ENCODE assay signal across 1 cellular context in the genomic region with DNA sequence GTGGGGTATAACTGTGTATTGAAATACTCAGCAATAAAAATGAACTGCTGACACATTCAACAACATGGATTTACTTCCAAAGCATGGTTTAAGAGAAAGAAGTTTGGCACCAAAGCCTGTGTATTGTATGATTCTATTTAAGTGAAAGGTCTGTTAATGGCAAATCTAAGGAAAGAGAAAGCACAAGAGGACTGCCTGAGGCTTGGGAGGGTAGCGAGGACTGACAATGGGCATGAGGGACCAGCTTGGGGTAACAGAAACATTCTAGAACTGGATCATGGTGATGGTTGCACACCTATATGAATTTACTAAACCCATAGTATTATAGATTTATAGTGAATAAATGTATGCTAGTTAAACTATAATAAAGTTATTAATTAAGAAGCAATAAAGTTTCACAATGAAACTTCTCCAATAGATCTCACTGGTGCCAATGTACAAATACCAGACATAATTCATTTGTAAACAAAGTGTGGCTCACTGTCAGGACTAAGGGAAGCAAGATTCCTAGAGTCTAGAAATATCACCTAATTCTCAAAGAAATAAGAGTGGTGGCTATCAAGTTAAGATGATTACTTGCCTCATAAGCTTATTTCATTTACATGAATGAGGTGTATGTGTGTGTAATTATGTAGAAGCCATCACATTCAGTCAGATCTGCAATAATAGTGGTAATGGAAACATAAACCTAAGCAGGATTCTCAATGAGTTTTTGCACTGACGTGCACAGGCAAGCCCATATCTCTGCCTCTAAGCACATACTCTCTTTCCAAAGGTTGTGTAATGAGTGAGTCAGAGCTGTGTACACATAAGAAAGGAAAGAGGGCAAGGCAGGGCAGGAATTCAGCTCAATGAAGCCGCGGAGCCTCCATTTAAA.
TF ChIP-seq lines count a peak whose summit lies in the region.

No MANE protein-coding gene starts in this region.

TF ChIP-seq in HepG2, 621 proteins besides CTCF, POLR2A, EP300 and RAD21 (continued from another document and continues in another):
- TF ChIP-seq SPEN (CRISPR knock-in tag; IDR thresholded peaks at IDR 0.05; ENCODE audit: low read depth) (no peak), MAFG (CRISPR knock-in tag; IDR thresholded peaks at IDR 0.05) (no peak), PHF5A (CRISPR knock-in tag; IDR thresholded peaks at IDR 0.05; ENCODE audit: low read depth, unreplicated experiment) (peak; percentile 24), KAT8 (CRISPR knock-in tag; IDR thresholded peaks at IDR 0.05) (peak; percentile 81), SATB2 (CRISPR knock-in tag; IDR thresholded peaks at IDR 0.05) (no peak), SOX13 (IDR thresholded peaks at IDR 0.05) (peak; percentile 17; the same call in 1 of the 2 replicates), SOX13 (CRISPR knock-in tag; conservative IDR thresholded peaks at IDR 0.05 in 1 of 2, IDR thresholded peaks at IDR 0.05 in 1 of 2) (peak in 1 of 2 experiments; percentile 80; a peak in 2 of 4 replicates), NFE2L1 (CRISPR knock-in tag; IDR thresholded peaks at IDR 0.05; ENCODE audit: borderline replicate concordance) (no peak), POLR2AphosphoS5 (IDR thresholded peaks at IDR 0.05; ENCODE audit: low read depth, low read length) (no peak), GPN1 (CRISPR knock-in tag; IDR thresholded peaks at IDR 0.05; ENCODE audit: borderline replicate concordance) (no peak), ZNF850 (CRISPR knock-in tag; conservative IDR thresholded peaks at IDR 0.05) (no peak), ZC3H4 (CRISPR knock-in tag; IDR thresholded peaks at IDR 0.05; ENCODE audit: borderline replicate concordance) (no peak), ZNF891 (CRISPR knock-in tag; IDR thresholded peaks at IDR 0.05) (no peak), SNAPC2 (CRISPR knock-in tag; IDR thresholded peaks at IDR 0.05) (0 out of 2 replicates have a peak, but pooled peaks have one; percentile 35), ARID2 (CRISPR knock-in tag; IDR thresholded peaks at IDR 0.05; ENCODE audit: borderline replicate concordance) (no peak), SIN3B (IDR thresholded peaks at IDR 0.05; ENCODE audit: low read length) (no peak), SALL1 (CRISPR knock-in tag; IDR thresholded peaks at IDR 0.05) (peak; percentile 83), ARNT2 (CRISPR knock-in tag; IDR thresholded peaks at IDR 0.05; ENCODE audit: low read depth) (no peak), ZNF383 (CRISPR knock-in tag; IDR thresholded peaks at IDR 0.05; ENCODE audit: borderline replicate concordance) (no peak), ZNF777 (CRISPR knock-in tag; IDR thresholded peaks at IDR 0.05) (no peak), ZNF883 (CRISPR knock-in tag; IDR thresholded peaks at IDR 0.05; ENCODE audit: not compliant biosample characterization) (no peak), CENPT (CRISPR knock-in tag; IDR thresholded peaks at IDR 0.05; ENCODE audit: low read depth) (no peak), ZNF546 (CRISPR knock-in tag; conservative IDR thresholded peaks at IDR 0.05) (no peak), TBX2 (CRISPR knock-in tag; IDR thresholded peaks at IDR 0.05; ENCODE audit: borderline replicate concordance) (peak; percentile 73; the same call in 1 of the 2 replicates), ZBTB8A (CRISPR knock-in tag; IDR thresholded peaks at IDR 0.05; ENCODE audit: borderline replicate concordance, low read depth) (no peak), ZNF564 (CRISPR knock-in tag; IDR thresholded peaks at IDR 0.05) (no peak; the same call in 1 of the 2 replicates), HMG20B (CRISPR knock-in tag; conservative IDR thresholded peaks at IDR 0.05) (no peak), ZNF773 (CRISPR knock-in tag; IDR thresholded peaks at IDR 0.05; ENCODE audit: borderline replicate concordance) (no peak), RCOR2 (CRISPR knock-in tag; IDR thresholded peaks at IDR 0.05) (0 out of 2 replicates have a peak, but pooled peaks have one; percentile 20), GATAD2A (CRISPR knock-in tag; IDR thresholded peaks at IDR 0.05) (peak; percentile 91), BCL6 (CRISPR knock-in tag; IDR thresholded peaks at IDR 0.05) (peak; percentile 90), TAF1 (CRISPR knock-in tag; IDR thresholded peaks at IDR 0.05) (no peak), RFXANK (CRISPR knock-in tag; IDR thresholded peaks at IDR 0.05) (no peak), HNRNPLL (IDR thresholded peaks at IDR 0.05; ENCODE audit: low read depth, low read length, poor library complexity, severe bottlenecking) (no peak), NR2C2 (CRISPR knock-in tag; IDR thresholded peaks at IDR 0.05; ENCODE audit: borderline replicate concordance) (peak; percentile 18; the same call in 1 of the 2 replicates), MYC (CRISPR knock-in tag; IDR thresholded peaks at IDR 0.05; ENCODE audit: borderline replicate concordance) (no peak), TGIF2 (CRISPR knock-in tag; IDR thresholded peaks at IDR 0.05) (0 out of 2 replicates have a peak, but pooled peaks have one; percentile 39)
- TF ChIP-seq, protein P1, sequence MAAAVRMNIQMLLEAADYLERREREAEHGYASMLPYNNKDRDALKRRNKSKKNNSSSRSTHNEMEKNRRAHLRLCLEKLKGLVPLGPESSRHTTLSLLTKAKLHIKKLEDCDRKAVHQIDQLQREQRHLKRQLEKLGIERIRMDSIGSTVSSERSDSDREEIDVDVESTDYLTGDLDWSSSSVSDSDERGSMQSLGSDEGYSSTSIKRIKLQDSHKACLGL (CRISPR knock-in tag; IDR thresholded peaks at IDR 0.05), result no peak
- TF ChIP-seq, protein P2, sequence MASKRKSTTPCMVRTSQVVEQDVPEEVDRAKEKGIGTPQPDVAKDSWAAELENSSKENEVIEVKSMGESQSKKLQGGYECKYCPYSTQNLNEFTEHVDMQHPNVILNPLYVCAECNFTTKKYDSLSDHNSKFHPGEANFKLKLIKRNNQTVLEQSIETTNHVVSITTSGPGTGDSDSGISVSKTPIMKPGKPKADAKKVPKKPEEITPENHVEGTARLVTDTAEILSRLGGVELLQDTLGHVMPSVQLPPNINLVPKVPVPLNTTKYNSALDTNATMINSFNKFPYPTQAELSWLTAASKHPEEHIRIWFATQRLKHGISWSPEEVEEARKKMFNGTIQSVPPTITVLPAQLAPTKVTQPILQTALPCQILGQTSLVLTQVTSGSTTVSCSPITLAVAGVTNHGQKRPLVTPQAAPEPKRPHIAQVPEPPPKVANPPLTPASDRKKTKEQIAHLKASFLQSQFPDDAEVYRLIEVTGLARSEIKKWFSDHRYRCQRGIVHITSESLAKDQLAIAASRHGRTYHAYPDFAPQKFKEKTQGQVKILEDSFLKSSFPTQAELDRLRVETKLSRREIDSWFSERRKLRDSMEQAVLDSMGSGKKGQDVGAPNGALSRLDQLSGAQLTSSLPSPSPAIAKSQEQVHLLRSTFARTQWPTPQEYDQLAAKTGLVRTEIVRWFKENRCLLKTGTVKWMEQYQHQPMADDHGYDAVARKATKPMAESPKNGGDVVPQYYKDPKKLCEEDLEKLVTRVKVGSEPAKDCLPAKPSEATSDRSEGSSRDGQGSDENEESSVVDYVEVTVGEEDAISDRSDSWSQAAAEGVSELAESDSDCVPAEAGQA (IDR thresholded peaks at IDR 0.05; ENCODE audit: low read depth), result no peak
- TF ChIP-seq, protein P2 (CRISPR knock-in tag; IDR thresholded peaks at IDR 0.05; ENCODE audit: borderline replicate concordance), result no peak
- TF ChIP-seq, protein P3, sequence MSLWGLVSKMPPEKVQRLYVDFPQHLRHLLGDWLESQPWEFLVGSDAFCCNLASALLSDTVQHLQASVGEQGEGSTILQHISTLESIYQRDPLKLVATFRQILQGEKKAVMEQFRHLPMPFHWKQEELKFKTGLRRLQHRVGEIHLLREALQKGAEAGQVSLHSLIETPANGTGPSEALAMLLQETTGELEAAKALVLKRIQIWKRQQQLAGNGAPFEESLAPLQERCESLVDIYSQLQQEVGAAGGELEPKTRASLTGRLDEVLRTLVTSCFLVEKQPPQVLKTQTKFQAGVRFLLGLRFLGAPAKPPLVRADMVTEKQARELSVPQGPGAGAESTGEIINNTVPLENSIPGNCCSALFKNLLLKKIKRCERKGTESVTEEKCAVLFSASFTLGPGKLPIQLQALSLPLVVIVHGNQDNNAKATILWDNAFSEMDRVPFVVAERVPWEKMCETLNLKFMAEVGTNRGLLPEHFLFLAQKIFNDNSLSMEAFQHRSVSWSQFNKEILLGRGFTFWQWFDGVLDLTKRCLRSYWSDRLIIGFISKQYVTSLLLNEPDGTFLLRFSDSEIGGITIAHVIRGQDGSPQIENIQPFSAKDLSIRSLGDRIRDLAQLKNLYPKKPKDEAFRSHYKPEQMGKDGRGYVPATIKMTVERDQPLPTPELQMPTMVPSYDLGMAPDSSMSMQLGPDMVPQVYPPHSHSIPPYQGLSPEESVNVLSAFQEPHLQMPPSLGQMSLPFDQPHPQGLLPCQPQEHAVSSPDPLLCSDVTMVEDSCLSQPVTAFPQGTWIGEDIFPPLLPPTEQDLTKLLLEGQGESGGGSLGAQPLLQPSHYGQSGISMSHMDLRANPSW (CRISPR knock-in tag; IDR thresholded peaks at IDR 0.05; ENCODE audit: borderline replicate concordance), result no peak
- TF ChIP-seq, protein P4, sequence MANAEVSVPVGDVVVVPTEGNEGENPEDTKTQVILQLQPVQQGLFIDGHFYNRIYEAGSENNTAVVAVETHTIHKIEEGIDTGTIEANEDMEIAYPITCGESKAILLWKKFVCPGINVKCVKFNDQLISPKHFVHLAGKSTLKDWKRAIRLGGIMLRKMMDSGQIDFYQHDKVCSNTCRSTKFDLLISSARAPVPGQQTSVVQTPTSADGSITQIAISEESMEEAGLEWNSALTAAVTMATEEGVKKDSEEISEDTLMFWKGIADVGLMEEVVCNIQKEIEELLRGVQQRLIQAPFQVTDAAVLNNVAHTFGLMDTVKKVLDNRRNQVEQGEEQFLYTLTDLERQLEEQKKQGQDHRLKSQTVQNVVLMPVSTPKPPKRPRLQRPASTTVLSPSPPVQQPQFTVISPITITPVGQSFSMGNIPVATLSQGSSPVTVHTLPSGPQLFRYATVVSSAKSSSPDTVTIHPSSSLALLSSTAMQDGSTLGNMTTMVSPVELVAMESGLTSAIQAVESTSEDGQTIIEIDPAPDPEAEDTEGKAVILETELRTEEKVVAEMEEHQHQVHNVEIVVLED (CRISPR knock-in tag; IDR thresholded peaks at IDR 0.05; ENCODE audit: borderline replicate concordance), result no peak
- TF ChIP-seq, protein P5, sequence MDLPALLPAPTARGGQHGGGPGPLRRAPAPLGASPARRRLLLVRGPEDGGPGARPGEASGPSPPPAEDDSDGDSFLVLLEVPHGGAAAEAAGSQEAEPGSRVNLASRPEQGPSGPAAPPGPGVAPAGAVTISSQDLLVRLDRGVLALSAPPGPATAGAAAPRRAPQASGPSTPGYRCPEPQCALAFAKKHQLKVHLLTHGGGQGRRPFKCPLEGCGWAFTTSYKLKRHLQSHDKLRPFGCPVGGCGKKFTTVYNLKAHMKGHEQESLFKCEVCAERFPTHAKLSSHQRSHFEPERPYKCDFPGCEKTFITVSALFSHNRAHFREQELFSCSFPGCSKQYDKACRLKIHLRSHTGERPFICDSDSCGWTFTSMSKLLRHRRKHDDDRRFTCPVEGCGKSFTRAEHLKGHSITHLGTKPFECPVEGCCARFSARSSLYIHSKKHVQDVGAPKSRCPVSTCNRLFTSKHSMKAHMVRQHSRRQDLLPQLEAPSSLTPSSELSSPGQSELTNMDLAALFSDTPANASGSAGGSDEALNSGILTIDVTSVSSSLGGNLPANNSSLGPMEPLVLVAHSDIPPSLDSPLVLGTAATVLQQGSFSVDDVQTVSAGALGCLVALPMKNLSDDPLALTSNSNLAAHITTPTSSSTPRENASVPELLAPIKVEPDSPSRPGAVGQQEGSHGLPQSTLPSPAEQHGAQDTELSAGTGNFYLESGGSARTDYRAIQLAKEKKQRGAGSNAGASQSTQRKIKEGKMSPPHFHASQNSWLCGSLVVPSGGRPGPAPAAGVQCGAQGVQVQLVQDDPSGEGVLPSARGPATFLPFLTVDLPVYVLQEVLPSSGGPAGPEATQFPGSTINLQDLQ (CRISPR knock-in tag; IDR thresholded peaks at IDR 0.05), result no peak
- TF ChIP-seq, protein P6, sequence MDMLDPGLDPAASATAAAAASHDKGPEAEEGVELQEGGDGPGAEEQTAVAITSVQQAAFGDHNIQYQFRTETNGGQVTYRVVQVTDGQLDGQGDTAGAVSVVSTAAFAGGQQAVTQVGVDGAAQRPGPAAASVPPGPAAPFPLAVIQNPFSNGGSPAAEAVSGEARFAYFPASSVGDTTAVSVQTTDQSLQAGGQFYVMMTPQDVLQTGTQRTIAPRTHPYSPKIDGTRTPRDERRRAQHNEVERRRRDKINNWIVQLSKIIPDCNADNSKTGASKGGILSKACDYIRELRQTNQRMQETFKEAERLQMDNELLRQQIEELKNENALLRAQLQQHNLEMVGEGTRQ (IDR thresholded peaks at IDR 0.05; ENCODE audit: low read depth, low read length), result no peak
- TF ChIP-seq, protein P6 (CRISPR knock-in tag; IDR thresholded peaks at IDR 0.05; ENCODE audit: borderline replicate concordance), result no peak
- TF ChIP-seq, protein P7, sequence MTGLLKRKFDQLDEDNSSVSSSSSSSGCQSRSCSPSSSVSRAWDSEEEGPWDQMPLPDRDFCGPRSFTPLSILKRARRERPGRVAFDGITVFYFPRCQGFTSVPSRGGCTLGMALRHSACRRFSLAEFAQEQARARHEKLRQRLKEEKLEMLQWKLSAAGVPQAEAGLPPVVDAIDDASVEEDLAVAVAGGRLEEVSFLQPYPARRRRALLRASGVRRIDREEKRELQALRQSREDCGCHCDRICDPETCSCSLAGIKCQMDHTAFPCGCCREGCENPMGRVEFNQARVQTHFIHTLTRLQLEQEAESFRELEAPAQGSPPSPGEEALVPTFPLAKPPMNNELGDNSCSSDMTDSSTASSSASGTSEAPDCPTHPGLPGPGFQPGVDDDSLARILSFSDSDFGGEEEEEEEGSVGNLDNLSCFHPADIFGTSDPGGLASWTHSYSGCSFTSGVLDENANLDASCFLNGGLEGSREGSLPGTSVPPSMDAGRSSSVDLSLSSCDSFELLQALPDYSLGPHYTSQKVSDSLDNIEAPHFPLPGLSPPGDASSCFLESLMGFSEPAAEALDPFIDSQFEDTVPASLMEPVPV (CRISPR knock-in tag; IDR thresholded peaks at IDR 0.05), result no peak
